1 cellular context compared by ENCODE assay signal in the genomic region with DNA sequence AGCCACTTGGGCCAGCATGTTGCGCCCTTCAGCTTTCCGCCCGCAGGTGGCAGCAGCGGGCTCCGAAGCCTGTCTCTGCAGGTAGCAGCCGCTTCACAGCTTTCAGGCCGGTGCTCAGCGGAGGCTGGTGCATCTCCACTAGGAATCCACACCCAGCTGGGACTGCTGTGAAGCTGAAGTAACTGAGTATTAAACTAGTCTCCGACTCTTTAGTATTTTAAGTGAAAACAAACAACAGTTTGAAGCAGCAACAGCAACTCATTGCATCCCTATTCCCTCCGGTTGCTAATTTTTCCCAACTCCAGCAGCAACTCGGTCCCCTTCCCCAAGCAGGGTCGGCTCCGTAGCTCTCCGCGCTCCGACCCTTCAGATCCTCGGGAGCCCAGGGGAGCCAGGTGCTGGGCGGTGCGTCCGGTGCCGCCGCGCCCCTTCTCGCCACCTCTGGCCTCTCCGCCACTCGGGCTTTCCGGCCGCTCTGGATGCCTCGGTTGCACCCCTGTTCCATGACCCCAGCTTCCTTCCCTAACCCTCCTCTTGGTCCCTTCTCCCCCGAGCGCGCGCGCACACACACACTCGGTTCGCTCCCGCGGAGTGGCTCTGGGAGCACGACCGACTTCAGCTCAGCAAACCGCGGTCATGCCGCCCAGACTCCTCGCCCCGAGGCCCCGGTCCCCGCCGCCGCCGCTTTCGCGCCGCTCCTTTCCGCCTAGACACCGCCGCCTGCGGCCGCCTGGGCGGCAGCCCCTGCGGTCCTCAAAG.
A peak's percentile ranks its signal among the peaks of the same experiment; 100 is the strongest.
TF ChIP-seq lines count a peak whose summit lies in the region.

No MANE protein-coding gene starts in this region.

TF ChIP-seq in HEK293, 187 proteins besides CTCF, POLR2A, EP300 and RAD21 (continued from another document):
- TF ChIP-seq ZFP69B (tag by site-specific recombination; IDR thresholded peaks at IDR 0.05) (no peak; the same call in 1 of the 2 replicates), MZF1 (tag by site-specific recombination; IDR thresholded peaks at IDR 0.05; ENCODE audit: borderline replicate concordance) (peak; percentile 97), YY2 (tag by site-specific recombination; IDR thresholded peaks at IDR 0.05) (no peak), KLF16 (tag by site-specific recombination; IDR thresholded peaks at IDR 0.05) (peak; percentile 83), ZNF175 (tag by site-specific recombination; IDR thresholded peaks at IDR 0.05) (no peak), ZNF664 (tag by site-specific recombination; IDR thresholded peaks at IDR 0.05) (no peak), KLF9 (tag by site-specific recombination; IDR thresholded peaks at IDR 0.05; ENCODE audit: low read depth) (0 out of 2 replicates have a peak, but pooled peaks have one; percentile 52), ZNF426 (tag by site-specific recombination; IDR thresholded peaks at IDR 0.05) (no peak), ZNF155 (tag by site-specific recombination; IDR thresholded peaks at IDR 0.05) (no peak), ZNF785 (tag by site-specific recombination; IDR thresholded peaks at IDR 0.05) (peak; percentile 41; the same call in 1 of the 2 replicates), ZSCAN23 (tag by site-specific recombination; IDR thresholded peaks at IDR 0.05) (no peak), ZNF366 (tag by site-specific recombination; conservative IDR thresholded peaks at IDR 0.05) (0 out of 2 replicates have a peak, but pooled peaks have one; percentile 26), ZNF24 (tag by site-specific recombination; IDR thresholded peaks at IDR 0.05) (no peak), ZBTB8A (tag by site-specific recombination; IDR thresholded peaks at IDR 0.05) (peak; percentile 76), KLF1 (tag by site-specific recombination; IDR thresholded peaks at IDR 0.05) (peak; percentile 24; the same call in 1 of the 2 replicates), MYNN (tag by site-specific recombination; IDR thresholded peaks at IDR 0.05; ENCODE audit: borderline replicate concordance) (0 out of 2 replicates have a peak, but pooled peaks have one; percentile 23)
- TF ChIP-seq, protein P1, sequence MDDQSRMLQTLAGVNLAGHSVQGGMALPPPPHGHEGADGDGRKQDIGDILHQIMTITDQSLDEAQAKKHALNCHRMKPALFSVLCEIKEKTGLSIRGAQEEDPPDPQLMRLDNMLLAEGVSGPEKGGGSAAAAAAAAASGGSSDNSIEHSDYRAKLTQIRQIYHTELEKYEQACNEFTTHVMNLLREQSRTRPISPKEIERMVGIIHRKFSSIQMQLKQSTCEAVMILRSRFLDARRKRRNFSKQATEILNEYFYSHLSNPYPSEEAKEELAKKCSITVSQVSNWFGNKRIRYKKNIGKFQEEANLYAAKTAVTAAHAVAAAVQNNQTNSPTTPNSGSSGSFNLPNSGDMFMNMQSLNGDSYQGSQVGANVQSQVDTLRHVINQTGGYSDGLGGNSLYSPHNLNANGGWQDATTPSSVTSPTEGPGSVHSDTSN (CRISPR knock-in tag; IDR thresholded peaks at IDR 0.05) = peak; percentile 13; the same call in 1 of the 2 replicates
- TF ChIP-seq, protein P2, sequence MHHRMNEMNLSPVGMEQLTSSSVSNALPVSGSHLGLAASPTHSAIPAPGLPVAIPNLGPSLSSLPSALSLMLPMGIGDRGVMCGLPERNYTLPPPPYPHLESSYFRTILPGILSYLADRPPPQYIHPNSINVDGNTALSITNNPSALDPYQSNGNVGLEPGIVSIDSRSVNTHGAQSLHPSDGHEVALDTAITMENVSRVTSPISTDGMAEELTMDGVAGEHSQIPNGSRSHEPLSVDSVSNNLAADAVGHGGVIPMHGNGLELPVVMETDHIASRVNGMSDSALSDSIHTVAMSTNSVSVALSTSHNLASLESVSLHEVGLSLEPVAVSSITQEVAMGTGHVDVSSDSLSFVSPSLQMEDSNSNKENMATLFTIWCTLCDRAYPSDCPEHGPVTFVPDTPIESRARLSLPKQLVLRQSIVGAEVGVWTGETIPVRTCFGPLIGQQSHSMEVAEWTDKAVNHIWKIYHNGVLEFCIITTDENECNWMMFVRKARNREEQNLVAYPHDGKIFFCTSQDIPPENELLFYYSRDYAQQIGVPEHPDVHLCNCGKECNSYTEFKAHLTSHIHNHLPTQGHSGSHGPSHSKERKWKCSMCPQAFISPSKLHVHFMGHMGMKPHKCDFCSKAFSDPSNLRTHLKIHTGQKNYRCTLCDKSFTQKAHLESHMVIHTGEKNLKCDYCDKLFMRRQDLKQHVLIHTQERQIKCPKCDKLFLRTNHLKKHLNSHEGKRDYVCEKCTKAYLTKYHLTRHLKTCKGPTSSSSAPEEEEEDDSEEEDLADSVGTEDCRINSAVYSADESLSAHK (tag by site-specific recombination; IDR thresholded peaks at IDR 0.05) = no peak
- TF ChIP-seq, protein P3, sequence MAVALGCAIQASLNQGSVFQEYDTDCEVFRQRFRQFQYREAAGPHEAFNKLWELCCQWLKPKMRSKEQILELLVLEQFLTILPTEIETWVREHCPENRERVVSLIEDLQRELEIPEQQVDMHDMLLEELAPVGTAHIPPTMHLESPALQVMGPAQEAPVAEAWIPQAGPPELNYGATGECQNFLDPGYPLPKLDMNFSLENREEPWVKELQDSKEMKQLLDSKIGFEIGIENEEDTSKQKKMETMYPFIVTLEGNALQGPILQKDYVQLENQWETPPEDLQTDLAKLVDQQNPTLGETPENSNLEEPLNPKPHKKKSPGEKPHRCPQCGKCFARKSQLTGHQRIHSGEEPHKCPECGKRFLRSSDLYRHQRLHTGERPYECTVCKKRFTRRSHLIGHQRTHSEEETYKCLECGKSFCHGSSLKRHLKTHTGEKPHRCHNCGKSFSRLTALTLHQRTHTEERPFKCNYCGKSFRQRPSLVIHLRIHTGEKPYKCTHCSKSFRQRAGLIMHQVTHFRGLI (tag by site-specific recombination; IDR thresholded peaks at IDR 0.05) = 0 out of 2 replicates have a peak, but pooled peaks have one; percentile 15
